Comparison of ENCODE assay signal across 8 cellular contexts in the genomic region with DNA sequence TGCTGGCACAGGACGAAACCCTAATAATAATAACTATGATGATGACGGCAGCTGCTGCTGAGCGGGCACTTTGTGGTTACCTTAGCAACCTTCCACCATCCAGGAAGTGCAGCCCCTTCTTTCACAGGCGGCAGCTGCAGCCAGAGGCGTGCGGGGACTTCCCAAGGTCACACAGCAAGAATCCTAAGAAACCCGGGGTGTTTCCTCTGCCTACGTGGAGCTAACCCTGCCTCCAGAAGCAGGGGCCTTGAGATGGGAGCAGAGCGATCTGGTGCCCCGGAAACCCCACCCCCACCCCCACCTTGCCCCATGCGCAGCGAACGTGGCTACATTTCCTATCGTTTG. TPM values are rescaled to one million over a fixed set of nuclear protein-coding genes. Genes with fewer than 3 reads are reported as not detected.
DNase-seq lines count a peak whose midpoint lies in the region; ATAC-seq, FAIRE-seq and TF ChIP-seq lines count a peak whose summit lies in the region.

No MANE protein-coding gene starts in this region.

- peaks cover 38% of the 10 kb centered on the region for H3K4me1 Mint-ChIP-seq in activated CD8-positive, alpha-beta T cell treated with anti-CD3 and anti-CD28 coated beads, Interleukin-2, amount 10 ng/mL, durations not matched to agents 7 days and 5 days (ENCODE audit: low read depth)
- H3K4me1 Mint-ChIP-seq in nephron progenitor cell: peaks cover 26% of the 10 kb centered on the region

- H3K9me3 ChIP-seq in thoracic aorta: no peaks in the 10 kb centered on the region

- H3K36me3 ChIP-seq in thoracic aorta: no peaks in the 10 kb centered on the region

- H3K4me1 ChIP-seq in thoracic aorta (ENCODE audit: control insufficient read depth in 1 of 2, low read depth in 2 of 2): peaks cover 4 to 14% of the 10 kb centered on the region in 2 donors

- no peaks in the 10 kb centered on the region for H3K9me3 Mint-ChIP-seq in activated CD8-positive, alpha-beta T cell treated with anti-CD3 and anti-CD28 coated beads, Interleukin-2, amount 10 ng/mL, durations not matched to agents 7 days and 5 days (ENCODE audit: insufficient read depth)
- no peaks in the 10 kb centered on the region for H3K9me3 Mint-ChIP-seq in nephron progenitor cell

- no peak for TF ChIP-seq CTCF in nephron progenitor cell (IDR thresholded peaks at IDR 0.05)
- no peak for TF ChIP-seq CTCF in thoracic aorta (IDR thresholded peaks at IDR 0.05)
- no peak for TF ChIP-seq CTCF in D721Med (IDR thresholded peaks at IDR 0.05; ENCODE audit: insufficient read depth, missing control alignments)

- peak overlapping the region; percentile 76 for H3K4me3 ChIP-seq in thoracic aorta

- H3K27ac ChIP-seq in epithelial cell of prostate: peak overlapping the region; percentile 100
- peak overlapping the region; percentile 69 to 77 for H3K27ac ChIP-seq in thoracic aorta

- no peaks in the 10 kb centered on the region for H3K27me3 ChIP-seq in thoracic aorta (replicated peaks; ENCODE audit: insufficient read depth)

- H3K27ac Mint-ChIP-seq in activated CD8-positive, alpha-beta T cell treated with anti-CD3 and anti-CD28 coated beads, Interleukin-2, amount 10 ng/mL, durations not matched to agents 7 days and 5 days: peak overlapping the region; percentile 93
- H3K27ac Mint-ChIP-seq in nephron progenitor cell: no peak overlapping the region

- FAIRE-seq in D721Med (lab: Jason Lieb, UNC): no peak

- peaks cover 2% of the 10 kb centered on the region for H3K36me3 Mint-ChIP-seq in activated CD8-positive, alpha-beta T cell treated with anti-CD3 and anti-CD28 coated beads, Interleukin-2, amount 10 ng/mL, durations not matched to agents 7 days and 5 days (ENCODE audit: low read depth)
- no peaks in the 10 kb centered on the region for H3K36me3 Mint-ChIP-seq in nephron progenitor cell (ENCODE audit: low read depth)

- H3K27me3 Mint-ChIP-seq in activated CD8-positive, alpha-beta T cell treated with anti-CD3 and anti-CD28 coated beads, Interleukin-2, amount 10 ng/mL, durations not matched to agents 7 days and 5 days (ENCODE audit: low read depth): peaks cover 17% of the 10 kb centered on the region
- peaks cover 28% of the 10 kb centered on the region for H3K27me3 Mint-ChIP-seq in nephron progenitor cell (ENCODE audit: low read depth, poor library complexity)

- H3K4me3 Mint-ChIP-seq in activated CD8-positive, alpha-beta T cell treated with anti-CD3 and anti-CD28 coated beads, Interleukin-2, amount 10 ng/mL, durations not matched to agents 7 days and 5 days: peak overlapping the region; percentile 82
- H3K4me3 Mint-ChIP-seq in nephron progenitor cell: peak overlapping the region; percentile 78

- CTCF ChIA-PET in activated CD8-positive, alpha-beta T cell treated with anti-CD3 and anti-CD28 coated beads, Interleukin-2, amount 10 ng/mL, durations not matched to agents 7 days and 5 days (lab: Charles Lee): interaction anchor here (0.7 to 12.5 kb wide), 16 partner anchors 13 to 863 kb away, joined by 3 to 399 read pairs (median 4); a partner anchor contains a TSS

- POLR2A ChIA-PET in activated CD8-positive, alpha-beta T cell treated with anti-CD3 and anti-CD28 coated beads, Interleukin-2, amount 10 ng/mL, durations not matched to agents 7 days and 5 days (lab: Charles Lee): interaction anchor here (0.9 to 6.1 kb wide), 4 partner anchors 12 to 1701 kb away, joined by 3 to 108 read pairs (median 12); a partner anchor contains a TSS

- DNase-seq in NCI-H2227 (lab: John Stamatoyannopoulos, UW; ENCODE audit: unreplicated experiment) (peak; percentile 73), epithelial cell of prostate (ENCODE audit: low read depth, low spot score) (no peak), nephron progenitor cell (no peak), thoracic aorta (ENCODE audit: low spot score) (no peak), D721Med (ENCODE audit: insufficient read length, low spot score) (no peak)
- peak; percentile 66 for DNase-seq in activated CD8-positive, alpha-beta T cell treated with anti-CD3 and anti-CD28 coated beads, Interleukin-2, amount 10 ng/mL, durations not matched to agents 7 days and 5 days

- peak; percentile 46 for ATAC-seq in GM18868 (IDR thresholded peaks at IDR 0.05; ENCODE audit: unreplicated experiment)
- peak; percentile 28 for ATAC-seq in HG03025 (IDR thresholded peaks at IDR 0.05; ENCODE audit: low FRiP score, unreplicated experiment)
- peak; percentile 40 for ATAC-seq in activated CD8-positive, alpha-beta T cell treated with anti-CD3 and anti-CD28 coated beads, Interleukin-2, amount 10 ng/mL, durations not matched to agents 7 days and 5 days
- no peak for ATAC-seq in thoracic aorta (ENCODE audit: insufficient number of reproducible peaks, low FRiP score, low read depth)

RNA-seq across cellular contexts. Expression of a gene that starts 22.4 kb away (rescaled TPM):
- 100 to 1,000 TPM; 661 to 670 TPM for total RNA-seq in activated CD8-positive, alpha-beta T cell treated with anti-CD3 and anti-CD28 coated beads, Interleukin-2, amount 10 ng/mL, durations not matched to agents 7 days and 5 days
- total RNA-seq in thoracic aorta: 100 to 1,000 TPM; 167 to 318 TPM

RNA-seq across cellular contexts. Expression of a gene that starts 41.9 kb away (rescaled TPM):
- total RNA-seq in activated CD8-positive, alpha-beta T cell treated with anti-CD3 and anti-CD28 coated beads, Interleukin-2, amount 10 ng/mL, durations not matched to agents 7 days and 5 days: not detected
- 10 to 100 TPM; 74.7 to 87.1 TPM for total RNA-seq in thoracic aorta

RNA-seq across cellular contexts. Expression of a gene that starts 45.8 kb away (rescaled TPM):
- not detected for total RNA-seq in activated CD8-positive, alpha-beta T cell treated with anti-CD3 and anti-CD28 coated beads, Interleukin-2, amount 10 ng/mL, durations not matched to agents 7 days and 5 days
- not detected for total RNA-seq in thoracic aorta

RNA-seq across cellular contexts. Expression of a gene that starts 53.7 kb away (rescaled TPM):
- not detected for total RNA-seq in activated CD8-positive, alpha-beta T cell treated with anti-CD3 and anti-CD28 coated beads, Interleukin-2, amount 10 ng/mL, durations not matched to agents 7 days and 5 days
- total RNA-seq in thoracic aorta: 10 to 100 TPM in 1 of 2 donors, 1 to 10 TPM in 1; 6.5 to 16.8 TPM

Comparison
In these comparisons a context has a peak if more than half of its experiments do, and no peak if none do; other contexts are left out.
1. DNase-seq: peak in NCI-H2227 (single experiment) and activated CD8-positive, alpha-beta T cell treated with anti-CD3 and anti-CD28 coated beads, Interleukin-2, amount 10 ng/mL, durations not matched to agents 7 days and 5 days (single experiment); none in epithelial cell of prostate (single experiment), nephron progenitor cell (single experiment), thoracic aorta (single experiment) and D721Med (single experiment).
2. RNA of a gene that starts 41.9 kb away (total RNA-seq): 74.7 to 87.1 TPM in thoracic aorta; not detected in activated CD8-positive, alpha-beta T cell treated with anti-CD3 and anti-CD28 coated beads, Interleukin-2, amount 10 ng/mL, durations not matched to agents 7 days and 5 days; every median in the first group is over 10 times any median in the second.